1 cellular context compared by ENCODE assay signal in genomic region chr3:155872904-155873646, GRCh38.
TF ChIP-seq lines count a peak whose summit lies in the region.

No MANE protein-coding gene starts in this region.

TF ChIP-seq in HepG2, 621 proteins besides CTCF, POLR2A, EP300 and RAD21:
- no peak for TF ChIP-seq FOXM1 (CRISPR knock-in tag; IDR thresholded peaks at IDR 0.05)
- no peak for TF ChIP-seq ZNF143 (CRISPR knock-in tag; IDR thresholded peaks at IDR 0.05)
- TF ChIP-seq FOXO1 (CRISPR knock-in tag; IDR thresholded peaks at IDR 0.05), result no peak
TF ChIP-seq in HepG2: peak in this region for 0.
